Comparison of ENCODE assay signal across 15 cellular contexts in the genomic region with DNA sequence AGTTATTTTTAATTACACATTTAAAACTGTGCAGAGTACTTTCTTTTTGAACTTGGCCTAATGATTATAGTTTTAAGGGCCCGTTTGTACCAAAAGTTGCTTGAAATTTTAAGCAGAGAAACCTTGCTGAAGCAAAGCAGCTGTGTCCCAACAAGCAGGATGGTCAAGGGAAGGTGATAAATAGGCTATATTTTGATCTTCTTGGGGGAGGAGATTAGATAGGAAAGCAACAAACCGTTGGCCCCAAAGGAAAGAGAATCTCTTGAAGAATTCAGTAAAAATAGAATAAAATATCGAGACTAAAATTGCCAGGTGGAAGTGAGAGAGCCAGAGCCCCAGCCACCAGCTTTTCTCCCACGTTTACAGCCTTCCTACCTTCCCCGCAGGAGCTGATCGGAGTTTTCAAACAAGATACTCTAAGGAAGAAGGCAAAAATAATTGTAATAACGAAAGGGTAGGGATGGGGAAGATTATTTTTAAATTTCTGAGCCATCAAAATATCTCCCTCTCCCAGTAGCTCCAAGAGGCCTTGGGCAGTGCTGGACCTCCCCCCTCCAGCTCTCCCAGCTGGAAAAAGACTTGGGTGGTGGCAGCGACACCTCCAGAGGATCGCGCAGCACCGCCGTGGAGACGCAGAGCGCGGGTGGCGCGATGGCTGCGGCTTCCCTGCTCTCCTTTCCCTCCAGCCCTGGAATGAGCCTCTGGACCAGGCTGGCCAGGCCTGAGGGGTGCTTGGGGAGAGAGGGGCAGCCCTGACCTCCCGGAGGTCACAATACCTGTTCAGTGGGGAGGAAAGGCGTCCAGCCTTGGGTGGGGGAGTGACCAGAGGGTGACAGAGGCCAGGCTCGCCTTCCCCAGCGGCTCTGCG. TPM values are rescaled to one million over a fixed set of nuclear protein-coding genes. Genes with fewer than 3 reads are reported as not detected.
DNase-seq lines count a peak whose midpoint lies in the region; ATAC-seq, FAIRE-seq and TF ChIP-seq lines count a peak whose summit lies in the region.
"Had no signal": no experiment of that assay in that cellular context is flagged by ENCODE, and none has a peak within 500 bp of the region (broad histone marks: within the 10 kb centered on the region; RNA-seq: fewer than 3 reads in every experiment).

No MANE protein-coding gene starts in this region.

- no peaks in the 10 kb centered on the region for H3K9me3 ChIP-seq in A549
- H3K9me3 ChIP-seq: heart right ventricle had no signal

- TF ChIP-seq POLR2A in A549 (IDR thresholded peaks at IDR 0.05; ENCODE audit: low read length) (no peak), H54 (IDR thresholded peaks at IDR 0.05; ENCODE audit: low read depth, low read length) (no peak)

- TF ChIP-seq RAD21 in A549 (conservative IDR thresholded peaks at IDR 0.05 in 1 of 2, IDR thresholded peaks at IDR 0.05 in 1 of 2) = no peak

- FAIRE-seq in A549 (lab: Jason Lieb, UNC) (no peak), H54 (lab: Jason Lieb, UNC) (peak; percentile 48)

- 79% methylated on average over 17 of the region's 23 CpGs for WGBS in A549 (ENCODE audit: missing lambda C conversion rate)

- peaks cover 10% of the 10 kb centered on the region for H3K4me1 Mint-ChIP-seq in activated T-helper 1 cell treated with anti-CD3 and anti-CD28 coated beads, Interleukin-12 subunit alpha, Interleukin-12 subunit beta, Interleukin-2, Interleukin-4 antibody, amounts not matched to agents 30 ng/mL and 10 ng/mL and 1 ng/mL, durations not matched to agents 14 hours and 24 hours and 36 hours (ENCODE audit: low read depth)
- peaks cover 33% of the 10 kb centered on the region for H3K4me1 Mint-ChIP-seq in activated CD8-positive, alpha-beta T cell treated with anti-CD3 and anti-CD28 coated beads for 36 hours (ENCODE audit: low read depth)

- no peak for TF ChIP-seq CTCF in A549 (IDR thresholded peaks at IDR 0.05)
- no peak for TF ChIP-seq CTCF in activated CD8-positive, alpha-beta T cell treated with anti-CD3 and anti-CD28 coated beads for 36 hours (IDR thresholded peaks at IDR 0.05)

- intact Hi-C loops in activated T-helper 1 cell treated with anti-CD3 and anti-CD28 coated beads, Interleukin-12 subunit alpha, Interleukin-12 subunit beta, Interleukin-2, Interleukin-4 antibody, amounts not matched to agents 30 ng/mL and 10 ng/mL and 1 ng/mL, durations not matched to agents 14 hours and 24 hours and 36 hours (cut with micrococcal nuclease) = no loop called here
- intact Hi-C loops in left colon (cut with DNase I, micrococcal nuclease) = no loop called here
- intact Hi-C loops in activated CD8-positive, alpha-beta T cell treated with anti-CD3 and anti-CD28 coated beads for 36 hours (cut with micrococcal nuclease) = no loop called here

- no peak for ATAC-seq in A549
- ATAC-seq in left colon = no peak
- no peak for ATAC-seq in activated CD8-positive, alpha-beta T cell treated with anti-CD3 and anti-CD28 coated beads for 36 hours
- ATAC-seq: body of pancreas, heart right ventricle had no signal

- peak overlapping the region; percentile 92 for H3K4me2 ChIP-seq in A549
- H3K4me2 ChIP-seq: BLaER1 treated with 17β-estradiol and CSF1 and Interleukin-3, amounts not matched to agents 10 nM and 100 nM had no signal

- peaks cover 3% of the 10 kb centered on the region; the same call in 1 of the 3 replicates for H3K4me1 ChIP-seq in A549

- POLR2A ChIA-PET in A549 (lab: Yijun Ruan, JAX) = interaction anchor here (0.6 kb wide), 1 partner anchor 18 kb away, joined by 3 read pairs; no protein-coding TSS in a partner anchor
- POLR2A ChIA-PET in activated CD8-positive, alpha-beta T cell treated with anti-CD3 and anti-CD28 coated beads for 36 hours (lab: Charles Lee) = no interaction called here

- H3K36me3 Mint-ChIP-seq in activated T-helper 1 cell treated with anti-CD3 and anti-CD28 coated beads, Interleukin-12 subunit alpha, Interleukin-12 subunit beta, Interleukin-2, Interleukin-4 antibody, amounts not matched to agents 30 ng/mL and 10 ng/mL and 1 ng/mL, durations not matched to agents 14 hours and 24 hours and 36 hours (ENCODE audit: low read depth) = no peaks in the 10 kb centered on the region
- peaks cover 11% of the 10 kb centered on the region for H3K36me3 Mint-ChIP-seq in activated CD8-positive, alpha-beta T cell treated with anti-CD3 and anti-CD28 coated beads for 36 hours (ENCODE audit: low read depth)
- H3K36me3 Mint-ChIP-seq: mesothelial cell of epicardium had no signal

- H3K27ac ChIP-seq in A549 = peak overlapping the region in 1 of 2 experiments; percentile 58; a peak in 2 of 6 replicates
- H3K27ac ChIP-seq: BLaER1 treated with 17β-estradiol and CSF1 and Interleukin-3, amounts not matched to agents 10 nM and 100 nM; body of pancreas; heart right ventricle had no signal

- no peak overlapping the region for H3K4me3 Mint-ChIP-seq in activated T-helper 1 cell treated with anti-CD3 and anti-CD28 coated beads, Interleukin-12 subunit alpha, Interleukin-12 subunit beta, Interleukin-2, Interleukin-4 antibody, amounts not matched to agents 30 ng/mL and 10 ng/mL and 1 ng/mL, durations not matched to agents 14 hours and 24 hours and 36 hours
- H3K4me3 Mint-ChIP-seq in activated CD8-positive, alpha-beta T cell treated with anti-CD3 and anti-CD28 coated beads for 36 hours = no peak overlapping the region
- H3K4me3 Mint-ChIP-seq: activated B cell treated with CpG ODN at 0.5 μM for 24 hours, mesothelial cell of epicardium had no signal

- peak overlapping the region; percentile 11 for H3K27ac Mint-ChIP-seq in activated T-helper 1 cell treated with anti-CD3 and anti-CD28 coated beads, Interleukin-12 subunit alpha, Interleukin-12 subunit beta, Interleukin-2, Interleukin-4 antibody, amounts not matched to agents 30 ng/mL and 10 ng/mL and 1 ng/mL, durations not matched to agents 14 hours and 24 hours and 36 hours
- no peak overlapping the region for H3K27ac Mint-ChIP-seq in activated CD8-positive, alpha-beta T cell treated with anti-CD3 and anti-CD28 coated beads for 36 hours
- H3K27ac Mint-ChIP-seq: activated B cell treated with CpG ODN at 0.5 μM for 24 hours, mesothelial cell of epicardium had no signal

- no peak for DNase-seq in A549 (ENCODE audit: low read depth in 1 of 2, low spot score in 1 of 2)
- DNase-seq in H54 (ENCODE audit: insufficient read length, low spot score) = no peak
- DNase-seq in activated T-helper 1 cell treated with anti-CD3 and anti-CD28 coated beads, Interleukin-12 subunit alpha, Interleukin-12 subunit beta, Interleukin-2, Interleukin-4 antibody, amounts not matched to agents 30 ng/mL and 10 ng/mL and 1 ng/mL, durations not matched to agents 14 hours and 24 hours and 36 hours (ENCODE audit: low spot score) = no peak
- DNase-seq in islet precursor cell = peak; percentile 54
- DNase-seq in NK-92 treated with Interleukin-12 subunit alpha and Interleukin-12 subunit beta, amount 100 ng/mL, for 24 hours (lab: John Stamatoyannopoulos, UW) = no peak
- DNase-seq in left colon = no peak
- no peak for DNase-seq in activated CD8-positive, alpha-beta T cell treated with anti-CD3 and anti-CD28 coated beads for 36 hours
- DNase-seq in kidney glomerular epithelial cell (lab: John Stamatoyannopoulos, UW) = no peak
- DNase-seq: activated B cell treated with CpG ODN at 0.5 μM for 24 hours; activated T-cell treated with anti-CD3 and anti-CD28 coated beads, Interleukin-2, amount 50 U/mL, for 1 hour; body of pancreas; heart right ventricle had no signal

- H3K9me3 Mint-ChIP-seq in activated T-helper 1 cell treated with anti-CD3 and anti-CD28 coated beads, Interleukin-12 subunit alpha, Interleukin-12 subunit beta, Interleukin-2, Interleukin-4 antibody, amounts not matched to agents 30 ng/mL and 10 ng/mL and 1 ng/mL, durations not matched to agents 14 hours and 24 hours and 36 hours = no peaks in the 10 kb centered on the region
- peaks cover 1% of the 10 kb centered on the region for H3K9me3 Mint-ChIP-seq in activated CD8-positive, alpha-beta T cell treated with anti-CD3 and anti-CD28 coated beads for 36 hours
- H3K9me3 Mint-ChIP-seq: mesothelial cell of epicardium had no signal

- H3K4me3 ChIP-seq in A549 = no peak overlapping the region
- H3K4me3 ChIP-seq: BLaER1 treated with 17β-estradiol and CSF1 and Interleukin-3, amounts not matched to agents 10 nM and 100 nM; body of pancreas; heart right ventricle had no signal

- CTCF ChIA-PET in A549 (lab: Yijun Ruan, JAX) = interaction anchor here (2.0 kb wide), 1 partner anchor 332 kb away, joined by 8 read pairs; no protein-coding TSS in a partner anchor
- CTCF ChIA-PET in activated CD8-positive, alpha-beta T cell treated with anti-CD3 and anti-CD28 coated beads for 36 hours (lab: Charles Lee) = interaction anchor here (0.7 to 1.2 kb wide), 6 partner anchors 9 to 528 kb away, joined by 3 to 4 read pairs (median 4); no protein-coding TSS in a partner anchor

- no peak for TF ChIP-seq EP300 in A549 (IDR thresholded peaks at IDR 0.05)

- peaks cover 81% of the 10 kb centered on the region for H3K27me3 Mint-ChIP-seq in activated T-helper 1 cell treated with anti-CD3 and anti-CD28 coated beads, Interleukin-12 subunit alpha, Interleukin-12 subunit beta, Interleukin-2, Interleukin-4 antibody, amounts not matched to agents 30 ng/mL and 10 ng/mL and 1 ng/mL, durations not matched to agents 14 hours and 24 hours and 36 hours (ENCODE audit: insufficient read depth)
- H3K27me3 Mint-ChIP-seq in activated CD8-positive, alpha-beta T cell treated with anti-CD3 and anti-CD28 coated beads for 36 hours = peaks cover 88% of the 10 kb centered on the region

RNA-seq across cellular contexts. Expression of gene ZIC2, which starts 5.8 kb away (rescaled TPM):
- polyA plus RNA-seq in A549 (2011; rRNA removed) (2.1 and 3.0 TPM in 2 replicates), A549 (2017; fragmentation: RNase III; extraction: RNeasy Plus Mini Kit Qiagen cat#74134 plus additional on column Dnase treatment) (7.9 to 10.3 TPM (median 9.2 TPM) in 3 replicates)
- 3.6 and 5.0 TPM in 2 replicates for polyA plus RNA-seq in A549 (2012; cell fraction: cytosol; rRNA removed)
- polyA plus RNA-seq in A549 (2012; cell fraction: nucleus; rRNA removed) = 6.7 and 9.0 TPM in 2 replicates
- polyA minus RNA-seq in A549 (2011; rRNA and poly(A)+ RNA removed) = 2.6 and 4.0 TPM in 2 replicates
- total RNA-seq in activated T-helper 1 cell treated with anti-CD3 and anti-CD28 coated beads, Interleukin-12 subunit alpha, Interleukin-12 subunit beta, Interleukin-2, Interleukin-4 antibody, amounts not matched to agents 30 ng/mL and 10 ng/mL and 1 ng/mL, durations not matched to agents 14 hours and 24 hours and 36 hours = 0.08 and 0.10 TPM in 2 replicates
- total RNA-seq in left colon = under 1 TPM; 0.08 to 0.27 TPM
- total RNA-seq in activated CD8-positive, alpha-beta T cell treated with anti-CD3 and anti-CD28 coated beads for 36 hours = not detected
- total RNA-seq: activated B cell treated with CpG ODN at 0.5 μM for 24 hours, body of pancreas, heart right ventricle, LHCN-M2, mesothelial cell of epicardium had no signal
- polyA plus RNA-seq: heart right ventricle had no signal

RNA-seq across cellular contexts. Expression of gene ZIC5, which starts 15.8 kb away (rescaled TPM):
- polyA plus RNA-seq in A549 (2011; rRNA removed) (2.8 and 3.0 TPM in 2 replicates), A549 (2017; fragmentation: RNase III; extraction: RNeasy Plus Mini Kit Qiagen cat#74134 plus additional on column Dnase treatment) (2.8 to 3.1 TPM (median 3.1 TPM) in 3 replicates)
- 1.3 and 1.6 TPM in 2 replicates for polyA plus RNA-seq in A549 (2012; cell fraction: cytosol; rRNA removed)
- polyA plus RNA-seq in A549 (2012; cell fraction: nucleus; rRNA removed) = 1.7 and 1.8 TPM in 2 replicates
- 1.9 and 2.4 TPM in 2 replicates for polyA minus RNA-seq in A549 (2011; rRNA and poly(A)+ RNA removed)
- not detected in 2 replicates for total RNA-seq in activated T-helper 1 cell treated with anti-CD3 and anti-CD28 coated beads, Interleukin-12 subunit alpha, Interleukin-12 subunit beta, Interleukin-2, Interleukin-4 antibody, amounts not matched to agents 30 ng/mL and 10 ng/mL and 1 ng/mL, durations not matched to agents 14 hours and 24 hours and 36 hours
- total RNA-seq in left colon = not detected
- total RNA-seq in activated CD8-positive, alpha-beta T cell treated with anti-CD3 and anti-CD28 coated beads for 36 hours = not detected
- total RNA-seq: activated B cell treated with CpG ODN at 0.5 μM for 24 hours, body of pancreas, heart right ventricle, LHCN-M2, mesothelial cell of epicardium had no signal
- polyA plus RNA-seq: heart right ventricle had no signal
